In genomic region chr19:10228925-10229324, GRCh38 we compare ENCODE assay signal across 1 cellular context.
TF ChIP-seq lines count a peak whose summit lies in the region.

No MANE protein-coding gene starts in this region.

TF ChIP-seq in H1, 55 proteins besides CTCF, POLR2A, EP300 and RAD21:
- TF ChIP-seq CBX8 (IDR thresholded peaks at IDR 0.05; ENCODE audit: borderline replicate concordance, low read depth, low read length) (no peak), POU5F1 (IDR thresholded peaks at IDR 0.05; ENCODE audit: low read depth, low read length) (no peak), CHD2 (IDR thresholded peaks at IDR 0.05; ENCODE audit: low read length) (no peak), SAP30 (IDR thresholded peaks at IDR 0.05; ENCODE audit: insufficient read depth, insufficient replicate concordance, low read length) (no peak), KDM1A (IDR thresholded peaks at IDR 0.05; ENCODE audit: borderline replicate concordance, low read length) (peak; percentile 60; the same call in 1 of the 2 replicates), SIX5 (IDR thresholded peaks at IDR 0.05; ENCODE audit: low read depth, low read length) (no peak)
